24 cellular contexts compared by ENCODE assay signal in the genomic region with DNA sequence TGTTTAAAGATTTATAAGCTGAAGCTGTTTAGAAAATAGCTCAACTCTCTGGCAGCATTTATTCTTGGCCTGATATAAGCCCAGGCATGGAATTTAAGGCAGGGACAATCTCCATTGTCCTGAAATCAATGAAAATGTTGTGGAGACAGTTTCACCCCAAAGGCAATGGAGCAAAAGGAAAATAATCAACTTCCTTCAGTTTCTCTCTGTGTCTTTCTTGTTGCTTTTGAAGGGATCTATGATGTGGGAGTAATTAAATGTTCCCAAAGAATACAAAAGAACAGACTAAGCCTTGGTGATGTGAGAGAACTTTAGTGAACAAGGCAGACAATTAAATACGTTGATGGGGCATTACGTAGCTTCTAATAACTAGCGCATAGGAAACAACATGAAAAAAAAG.
"Had no signal": no experiment of that assay in that cellular context is flagged by ENCODE, and none has a peak within 500 bp of the region (broad histone marks: within the 10 kb centered on the region; RNA-seq: fewer than 3 reads in every experiment).

No MANE protein-coding gene starts in this region.

- H3K4me3 ChIP-seq: heart left ventricle, lung, ovary, prostate gland, spleen, thyroid gland had no signal

- ATAC-seq: foreskin keratinocyte; heart left ventricle; left colon; left ventricle myocardium superior; naive thymus-derived CD4-positive, alpha-beta T cell; sciatic nerve; stimulated activated naive B cell treated with anti-CD40 and anti-IgM and Interleukin-4, amounts not matched to agents 10 μg/mL and 1 μg/mL and 100 μg/mL, for 72 hours; stimulated activated naive CD8-positive, alpha-beta T cell treated with anti-CD3 and anti-CD28 coated beads, Interleukin-15, amount 100 ng/mL, for 72 hours had no signal

- DNase-seq: cerebellar nuclear complex; erythroblast; foreskin keratinocyte; heart left ventricle; left colon; left ventricle myocardium superior; mesendoderm; naive thymus-derived CD4-positive, alpha-beta T cell; nephron progenitor cell; nucleus accumbens; ovary; spleen; stimulated activated CD4-positive, alpha-beta T cell treated with anti-CD3 and anti-CD28 coated beads, Interleukin-15, amount 100 ng/mL, for 24 hours; stimulated activated CD4-positive, alpha-beta T cell treated with anti-CD3 and anti-CD28 coated beads, Interleukin-1b, Interleukin-23, amount 100 ng/mL, for 48 hours; stimulated activated CD4-positive, alpha-beta T cell treated with anti-CD3 and anti-CD28 coated beads, Interleukin-4, amount 100 ng/mL, for 4 hours; stimulated activated naive B cell treated with anti-CD40 and anti-IgM and Interleukin-4, amounts not matched to agents 10 μg/mL and 1 μg/mL and 100 μg/mL, for 72 hours; stimulated activated naive CD8-positive, alpha-beta T cell treated with anti-CD3 and anti-CD28 coated beads, Interleukin-15, amount 100 ng/mL, for 72 hours; thyroid gland had no signal

- FAIRE-seq: colon, endothelial cell of umbilical vein, urothelium cell line had no signal

- H3K27ac ChIP-seq: foreskin keratinocyte, heart left ventricle, ovary, prostate gland, spleen, thyroid gland had no signal

- H3K4me1 ChIP-seq: foreskin keratinocyte, heart left ventricle, prostate gland, spleen, thyroid gland had no signal

- H3K9me3 ChIP-seq: ovary, prostate gland, thyroid gland had no signal

- H3K36me3 ChIP-seq: heart left ventricle, ovary, prostate gland, spleen, thyroid gland had no signal

- H3K27me3 ChIP-seq: foreskin keratinocyte, heart left ventricle, ovary, spleen, thyroid gland had no signal
